Comparison of ENCODE assay signal across 12 cellular contexts in genomic region chr19:40279120-40279551, GRCh38. TPM values are rescaled to one million over a fixed set of nuclear protein-coding genes. Genes with fewer than 3 reads are reported as not detected.
A peak's percentile ranks its signal among the peaks of the same experiment; 100 is the strongest.
DNase-seq lines count a peak whose midpoint lies in the region; ATAC-seq and TF ChIP-seq lines count a peak whose summit lies in the region.
"Had no signal": no experiment of that assay in that cellular context is flagged by ENCODE, and none has a peak within 500 bp of the region (broad histone marks: within the 10 kb centered on the region; RNA-seq: fewer than 3 reads in every experiment).

No MANE protein-coding gene starts in this region.

- H3K36me3 ChIP-seq in SK-N-MC (ENCODE audit: insufficient read depth, low read length) = no peaks in the 10 kb centered on the region
- peaks cover 9% of the 10 kb centered on the region for H3K36me3 ChIP-seq in muscle layer of colon (ENCODE audit: insufficient read depth, low read length)
- H3K36me3 ChIP-seq in thoracic aorta = no peaks in the 10 kb centered on the region

- 0 out of 2 replicates have a peak overlapping the region, but pooled peaks have one; percentile 10 for H3K27ac ChIP-seq in SK-N-MC
- H3K27ac ChIP-seq in muscle layer of colon (ENCODE audit: low read depth, low read length) = peak overlapping the region; percentile 56
- H3K27ac ChIP-seq in thoracic aorta = peak overlapping the region; percentile 28 to 40

- intact Hi-C loops in lower leg skin (cut with DNase I; ENCODE audit: low total_unique reads) = no loop called here

- TF ChIP-seq CTCF in thoracic aorta (IDR thresholded peaks at IDR 0.05) (no peak), lower leg skin (IDR thresholded peaks at IDR 0.05) (no peak)

- H3K9me3 ChIP-seq in SK-N-MC (ENCODE audit: low read depth, low read length) (no peaks in the 10 kb centered on the region), muscle layer of colon (ENCODE audit: low read length) (no peaks in the 10 kb centered on the region), thoracic aorta (no peaks in the 10 kb centered on the region)

- no peak overlapping the region for H3K4me3 ChIP-seq in SK-N-MC
- H3K4me3 ChIP-seq in muscle layer of colon (ENCODE audit: low read depth in 1 of 2, low read length in 2 of 2) = peak overlapping the region; percentile 37 to 54
- H3K4me3 ChIP-seq in thoracic aorta = peak overlapping the region; percentile 38
- H3K4me3 ChIP-seq in lower leg skin (ENCODE audit: low read depth, poor library complexity, severe bottlenecking) = no peak overlapping the region

- ATAC-seq in thoracic aorta (ENCODE audit: insufficient number of reproducible peaks, low FRiP score, low read depth) (no peak), HG02840 (IDR thresholded peaks at IDR 0.05; ENCODE audit: low FRiP score, unreplicated experiment) (no peak)

- peak overlapping the region; percentile 32 for H3K9ac ChIP-seq in SK-N-MC (ENCODE audit: insufficient read length)
- peak overlapping the region; percentile 58 for H3K9ac ChIP-seq in muscle layer of colon (ENCODE audit: low read length)

- no peaks in the 10 kb centered on the region for H3K27me3 ChIP-seq in muscle layer of colon (ENCODE audit: control insufficient read depth in 1 of 2, insufficient read depth in 2 of 2, low read length in 2 of 2)
- no peaks in the 10 kb centered on the region for H3K27me3 ChIP-seq in thoracic aorta (replicated peaks; ENCODE audit: insufficient read depth)

- WGBS in lower leg skin, 2 donors = 22 to 26% methylated on average over 11 to 15 of the region's 15 CpGs

- DNase-seq in SK-N-MC (ENCODE audit: low read depth, low spot score) (no peak), fibroblast of the conjunctiva (ENCODE audit: low read depth) (peak; percentile 56), thoracic aorta (ENCODE audit: low spot score) (no peak), NCI-H146 (lab: John Stamatoyannopoulos, UW) (no peak), lower leg skin (ENCODE audit: low spot score in 2 of 2) (no peak), activated gamma-delta T cell treated with Interleukin-2 at 50 U/mL for 16 hours (no peak)
- DNase-seq: activated naive CD4-positive, alpha-beta T cell; GF-D8; NCI-H1930; stimulated activated CD4-positive, alpha-beta T cell treated with anti-CD3 and anti-CD28 coated beads, Interleukin-4, amount 100 ng/mL, for 1 hour had no signal

- H3K4me1 ChIP-seq in muscle layer of colon (ENCODE audit: insufficient read depth, low read length) = peaks cover 77% of the 10 kb centered on the region
- H3K4me1 ChIP-seq in thoracic aorta (ENCODE audit: control insufficient read depth in 1 of 2, low read depth in 2 of 2) = peaks cover 26 to 71% of the 10 kb centered on the region in 2 donors

- TF ChIP-seq POLR2A in lower leg skin (IDR thresholded peaks at IDR 0.05) = no peak

RNA-seq across cellular contexts. Expression of gene AKT2, which starts 6.0 kb away (rescaled TPM):
- total RNA-seq in thoracic aorta (100 to 1,000 TPM in 1 of 2 donors, 10 to 100 TPM in 1; 94.5 to 138 TPM), lower leg skin (100 to 1,000 TPM in 1 of 4 donors, 10 to 100 TPM in 3; 71.1 to 129 (median 82.2) TPM)

RNA-seq across cellular contexts. Expression of gene CCNP, which starts 52.6 kb away (rescaled TPM):
- 1 to 10 TPM in 1 of 2 donors, not detected in 1; 1.6 TPM for total RNA-seq in thoracic aorta
- total RNA-seq in lower leg skin = under 1 TPM in 1 of 4 donors, not detected in 3; 0.29 TPM

Comparison
In these comparisons a context has a peak if more than half of its experiments do, and no peak if none do; other contexts are left out.
1. H3K4me3 ChIP-seq: peak in muscle layer of colon (2 of 2) and thoracic aorta (single experiment); none in SK-N-MC (single experiment) and lower leg skin (single experiment).
2. Peak in every context shown above with its lines, with median percentiles within 50 percentile points of each other: H3K27ac ChIP-seq.